In genomic region chrX:38069991-38070390, GRCh38 we compare ENCODE assay signal across 32 cellular contexts.
"Had no signal": no experiment of that assay in that cellular context is flagged by ENCODE, and none has a peak within 500 bp of the region (broad histone marks: within the 10 kb centered on the region; RNA-seq: fewer than 3 reads in every experiment).

No MANE protein-coding gene starts in this region.

- H3K27ac ChIP-seq: adrenal gland, ascending aorta, body of pancreas, brain microvascular endothelial cell, breast epithelium, cardiac muscle cell had no signal

- H3K4me3 ChIP-seq: adrenal gland, ascending aorta, body of pancreas, breast epithelium, cardiac muscle cell had no signal

- DNase-seq: activated effector memory CD4-positive, alpha-beta T cell treated with anti-CD3 and anti-CD28 coated beads, Interleukin-2, amount 50 U/mL, for 16 hours; activated effector memory CD4-positive, alpha-beta T cell treated with Interleukin-2 at 50 U/mL for 16 hours; activated gamma-delta T cell; activated gamma-delta T cell treated with Interleukin-2 at 50 U/mL for 16 hours; activated naive CD4-positive, alpha-beta T cell; activated naive CD4-positive, alpha-beta T cell treated with anti-CD3 and anti-CD28 coated beads for 36 hours; activated naive CD4-positive, alpha-beta T cell treated with anti-CD3 and anti-CD28 coated beads, Interleukin-2, amount 10 ng/mL, durations not matched to agents 7 days and 5 days; activated naive CD4-positive, alpha-beta T cell treated with anti-CD3 and anti-CD28 coated beads, Interleukin-2, amount 50 U/mL, for 16 hours; activated naive CD4-positive, alpha-beta T cell treated with Interleukin-2 at 50 U/mL for 16 hours; activated naive CD8-positive, alpha-beta T cell treated with anti-CD3 and anti-CD28 coated beads for 36 hours; activated naive CD8-positive, alpha-beta T cell treated with anti-CD3 and anti-CD28 coated beads, Interleukin-2, amount 10 ng/mL, durations not matched to agents 7 days and 5 days; activated naive CD8-positive, alpha-beta T cell treated with anti-CD3 and anti-CD28 coated beads, Interleukin-2, amount 50 U/mL, for 24 hours; activated T-cell treated with anti-CD3 and anti-CD28 coated beads, Interleukin-2, amount 50 U/mL, for 4 hours; activated T-cell treated with anti-CD3 and anti-CD28 coated beads, Interleukin-2, amount 50 U/mL, for 48 hours; activated T-cell treated with anti-CD3 and anti-CD28 coated beads, Interleukin-2, amount 50 U/mL, for 72 hours; adrenal gland; amniotic stem cell; amygdala; anterior cingulate cortex; aorta; body of pancreas; brain microvascular endothelial cell; caudate nucleus; central memory CD4-positive, alpha-beta T cell; cerebellar nuclear complex had no signal

- H3K4me1 ChIP-seq: adrenal gland, ascending aorta, body of pancreas, breast epithelium had no signal

- H3K9me3 ChIP-seq: ascending aorta, body of pancreas, breast epithelium had no signal

- H3K27me3 ChIP-seq: ascending aorta, body of pancreas, brain microvascular endothelial cell, cardiac muscle cell had no signal

- H3K36me3 ChIP-seq: adrenal gland, ascending aorta, brain microvascular endothelial cell, breast epithelium, cardiac muscle cell had no signal

- ATAC-seq: activated naive CD4-positive, alpha-beta T cell treated with anti-CD3 and anti-CD28 coated beads, Interleukin-2, amount 50 U/mL, for 72 hours; activated naive CD8-positive, alpha-beta T cell treated with anti-CD3 and anti-CD28 coated beads, Interleukin-2, amount 50 U/mL, for 24 hours; activated T-cell treated with anti-CD3 and anti-CD28 coated beads, Interleukin-2, amount 50 U/mL, for 4 hours; activated T-cell treated with anti-CD3 and anti-CD28 coated beads, Interleukin-2, amount 50 U/mL, for 72 hours; activated T-helper 17 cell treated with anti-CD3 and anti-CD28 coated beads, Interleukin-2, amount 50 U/mL, for 72 hours; body of pancreas had no signal

- FAIRE-seq: bronchial epithelial cell, colon had no signal
